In the genomic region with DNA sequence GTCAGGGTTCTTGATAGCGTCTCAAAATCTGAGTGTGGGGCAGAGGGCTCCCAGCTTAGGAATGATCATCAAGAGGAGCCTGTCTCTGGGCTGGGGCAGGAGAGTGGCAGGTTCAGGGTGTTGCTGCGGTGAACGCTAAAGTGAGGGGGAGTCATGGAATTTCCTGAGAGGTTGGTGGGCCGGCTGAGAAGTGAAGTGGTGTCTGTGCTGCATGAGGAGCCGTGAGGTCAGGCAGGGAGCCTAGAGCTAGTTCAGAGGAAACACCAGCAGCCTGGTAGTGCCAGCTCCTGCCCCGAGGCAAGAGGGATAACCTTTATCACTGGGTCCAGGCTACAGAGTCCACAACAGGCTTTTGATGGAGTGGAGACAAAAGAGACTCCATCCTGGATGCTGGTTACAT, we compare ENCODE assay signal across 24 cellular contexts.
"Had no signal": no experiment of that assay in that cellular context is flagged by ENCODE, and none has a peak within 500 bp of the region (broad histone marks: within the 10 kb centered on the region; RNA-seq: fewer than 3 reads in every experiment).

No MANE protein-coding gene starts in this region.

- H3K36me3 Mint-ChIP-seq: activated naive CD4-positive, alpha-beta T cell treated with anti-CD3 and anti-CD28 coated beads, Interleukin-2, amount 10 ng/mL, durations not matched to agents 7 days and 5 days; activated naive CD8-positive, alpha-beta T cell treated with anti-CD3 and anti-CD28 coated beads for 36 hours had no signal

- H3K27ac Mint-ChIP-seq: activated B cell treated with CpG ODN at 0.5 μM for 24 hours; activated CD4-positive, alpha-beta T cell treated with anti-CD3 and anti-CD28 coated beads, Interleukin-2, amount 10 ng/mL, durations not matched to agents 7 days and 5 days; activated CD8-positive, alpha-beta T cell treated with anti-CD3 and anti-CD28 coated beads for 36 hours; activated naive CD4-positive, alpha-beta T cell treated with anti-CD3 and anti-CD28 coated beads, Interleukin-2, amount 10 ng/mL, durations not matched to agents 7 days and 5 days; activated naive CD8-positive, alpha-beta T cell treated with anti-CD3 and anti-CD28 coated beads for 36 hours; activated T-helper 17 cell treated with anti-CD3 and anti-CD28 coated beads, Interleukin-2, amount 50 U/mL, for 72 hours; T-helper 17 cell had no signal

- DNase-seq: activated B cell treated with CpG ODN at 0.5 μM for 24 hours; activated CD4-positive, alpha-beta T cell treated with anti-CD3 and anti-CD28 coated beads, Interleukin-2, amount 10 ng/mL, durations not matched to agents 7 days and 5 days; activated CD8-positive, alpha-beta T cell treated with anti-CD3 and anti-CD28 coated beads for 36 hours; activated gamma-delta T cell treated with Interleukin-2 at 50 U/mL for 16 hours; activated naive CD4-positive, alpha-beta T cell treated with anti-CD3 and anti-CD28 coated beads, Interleukin-2, amount 10 ng/mL, durations not matched to agents 7 days and 5 days; activated naive CD8-positive, alpha-beta T cell treated with anti-CD3 and anti-CD28 coated beads for 36 hours; activated T-cell treated with anti-CD3 and anti-CD28 coated beads for 4 hours; IMR-90; Kasumi-1; KBM-7; NCI-H1105 treated with DMSO at 0.1 percent for 48 hours; NCI-H1436 treated with DMSO at 0.1 percent for 48 hours; NCI-H187; NCI-H2081 treated with DMSO at 0.1 percent for 48 hours; NCI-H446; NCI-H524; Peyer's patch; Right ventricle myocardium superior; T-helper 17 cell; T-helper 9 cell had no signal

- H3K4me1 ChIP-seq: Peyer's patch, SJSA1 had no signal

- H3K27me3 ChIP-seq: Peyer's patch, SJSA1 had no signal

- H3K4me3 ChIP-seq: Peyer's patch, SJSA1 had no signal

- H3K36me3 ChIP-seq: Peyer's patch, SJSA1 had no signal

- H3K27ac ChIP-seq: Peyer's patch, RWPE1, SJSA1 had no signal

- H3K9me3 Mint-ChIP-seq: activated B cell treated with CpG ODN at 0.5 μM for 24 hours; activated CD4-positive, alpha-beta T cell treated with anti-CD3 and anti-CD28 coated beads, Interleukin-2, amount 10 ng/mL, durations not matched to agents 7 days and 5 days; activated CD8-positive, alpha-beta T cell treated with anti-CD3 and anti-CD28 coated beads for 36 hours; activated naive CD4-positive, alpha-beta T cell treated with anti-CD3 and anti-CD28 coated beads, Interleukin-2, amount 10 ng/mL, durations not matched to agents 7 days and 5 days; activated naive CD8-positive, alpha-beta T cell treated with anti-CD3 and anti-CD28 coated beads for 36 hours; activated T-helper 17 cell treated with anti-CD3 and anti-CD28 coated beads, Interleukin-2, amount 50 U/mL, for 72 hours had no signal

- ATAC-seq: activated CD8-positive, alpha-beta T cell treated with anti-CD3 and anti-CD28 coated beads for 36 hours; activated T-helper 17 cell treated with anti-CD3 and anti-CD28 coated beads, Interleukin-2, amount 50 U/mL, for 72 hours; SK-N-SH treated with all-trans-retinoic acid at 6 μM for 48 hours; T-helper 17 cell had no signal

- H3K4me3 Mint-ChIP-seq: activated B cell treated with CpG ODN at 0.5 μM for 24 hours; activated CD4-positive, alpha-beta T cell treated with anti-CD3 and anti-CD28 coated beads, Interleukin-2, amount 10 ng/mL, durations not matched to agents 7 days and 5 days; activated CD8-positive, alpha-beta T cell treated with anti-CD3 and anti-CD28 coated beads for 36 hours; activated naive CD4-positive, alpha-beta T cell treated with anti-CD3 and anti-CD28 coated beads, Interleukin-2, amount 10 ng/mL, durations not matched to agents 7 days and 5 days; activated naive CD8-positive, alpha-beta T cell treated with anti-CD3 and anti-CD28 coated beads for 36 hours; activated T-helper 17 cell treated with anti-CD3 and anti-CD28 coated beads, Interleukin-2, amount 50 U/mL, for 72 hours; T-helper 17 cell had no signal

- H3K4me1 Mint-ChIP-seq: activated B cell treated with CpG ODN at 0.5 μM for 24 hours; activated CD4-positive, alpha-beta T cell treated with anti-CD3 and anti-CD28 coated beads, Interleukin-2, amount 10 ng/mL, durations not matched to agents 7 days and 5 days; activated naive CD4-positive, alpha-beta T cell treated with anti-CD3 and anti-CD28 coated beads, Interleukin-2, amount 10 ng/mL, durations not matched to agents 7 days and 5 days; activated naive CD8-positive, alpha-beta T cell treated with anti-CD3 and anti-CD28 coated beads for 36 hours; activated T-helper 17 cell treated with anti-CD3 and anti-CD28 coated beads, Interleukin-2, amount 50 U/mL, for 72 hours; T-helper 17 cell had no signal

- H3K9me3 ChIP-seq: Peyer's patch, SJSA1 had no signal
